25 cellular contexts compared by ENCODE assay signal in the genomic region with DNA sequence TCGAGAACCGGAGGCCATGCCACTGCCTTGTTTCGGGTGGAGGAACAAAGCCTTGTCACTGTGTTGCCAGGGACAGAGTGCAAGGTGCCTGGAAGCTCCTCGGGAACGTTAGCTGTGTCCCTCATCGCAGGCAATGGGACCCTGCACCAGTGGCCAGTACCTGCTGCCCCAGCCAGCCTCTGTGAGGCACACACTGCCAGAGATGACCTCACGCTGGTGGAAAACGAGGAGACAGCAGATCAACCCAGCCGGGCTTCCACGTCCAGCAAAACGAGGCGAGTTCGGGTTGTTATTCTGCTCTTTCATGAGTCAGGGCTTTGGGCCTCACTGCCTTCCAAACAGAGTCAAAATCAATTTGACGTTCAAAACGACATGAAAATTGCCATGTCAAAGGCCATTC.
A peak's percentile ranks its signal among the peaks of the same experiment; 100 is the strongest.
DNase-seq lines count a peak whose midpoint lies in the region; ATAC-seq, FAIRE-seq and TF ChIP-seq lines count a peak whose summit lies in the region.
"Had no signal": no experiment of that assay in that cellular context is flagged by ENCODE, and none has a peak within 500 bp of the region (broad histone marks: within the 10 kb centered on the region; RNA-seq: fewer than 3 reads in every experiment).

No MANE protein-coding gene starts in this region.

- WGBS in suprapubic skin: 69% methylated on average over 15 of the region's 15 CpGs

- H3K27me3 ChIP-seq in Peyer's patch (no peaks in the 10 kb centered on the region), suprapubic skin (no peaks in the 10 kb centered on the region)
- H3K27me3 ChIP-seq: breast epithelium, neural progenitor cell, testis had no signal

- FAIRE-seq in kidney (lab: Jason Lieb, UNC) (no peak), GM12892 (lab: Jason Lieb, UNC) (no peak)
- FAIRE-seq: D721Med, K562 had no signal

- no peak for ATAC-seq in activated CD4-positive, CD25-positive, alpha-beta regulatory T cell treated with anti-CD3 and anti-CD28 coated beads, Interleukin-2, amount 50 U/mL, for 24 hours
- ATAC-seq: activated CD8-positive, alpha-beta T cell treated with anti-CD3 and anti-CD28 coated beads for 36 hours; activated T-cell treated with anti-CD3 and anti-CD28 coated beads, Interleukin-2, amount 50 U/mL, for 4 hours; K562; left colon; stimulated activated effector memory CD8-positive, alpha-beta T cell treated with anti-CD3 and anti-CD28 coated beads, Interleukin-12 subunit alpha, Interleukin-12 subunit beta, amount 100 ng/mL, for 72 hours had no signal

- TF ChIP-seq POLR2A in Peyer's patch (IDR thresholded peaks at IDR 0.05): no peak
- no peak for TF ChIP-seq POLR2A in suprapubic skin (IDR thresholded peaks at IDR 0.05)
- no peak for TF ChIP-seq POLR2A in GM12892 (IDR thresholded peaks at IDR 0.05; ENCODE audit: low read depth, low read length)

- intact Hi-C loops in kidney (cut with DNase I): no loop called here

- H3K36me3 ChIP-seq in Peyer's patch (no peaks in the 10 kb centered on the region), kidney (ENCODE audit: control insufficient read depth in 1 of 2, insufficient read depth in 2 of 2, low read length in 2 of 2) (no peaks in the 10 kb centered on the region), suprapubic skin (no peaks in the 10 kb centered on the region)
- H3K36me3 ChIP-seq: breast epithelium, neural progenitor cell, WERI-Rb-1 had no signal

- no peak for TF ChIP-seq EP300 in suprapubic skin (IDR thresholded peaks at IDR 0.05)

- no peak for TF ChIP-seq CTCF in Peyer's patch (IDR thresholded peaks at IDR 0.05)
- no peak for TF ChIP-seq CTCF in kidney (IDR thresholded peaks at IDR 0.05; ENCODE audit: borderline replicate concordance, extremely low read depth, insufficient read depth)
- TF ChIP-seq CTCF in suprapubic skin (IDR thresholded peaks at IDR 0.05): no peak

- H3K9ac ChIP-seq in kidney (ENCODE audit: low read length in 2 of 2): no peak overlapping the region
- H3K9ac ChIP-seq: neural progenitor cell had no signal

- H3K9me3 ChIP-seq in Peyer's patch (no peaks in the 10 kb centered on the region), kidney (ENCODE audit: control insufficient read depth in 1 of 2, low read length in 2 of 2) (peaks cover 0 to 6% of the 10 kb centered on the region in 2 donors), suprapubic skin (no peaks in the 10 kb centered on the region)
- H3K9me3 ChIP-seq: testis had no signal

- H3K4me3 ChIP-seq in Peyer's patch: no peak overlapping the region
- no peak overlapping the region for H3K4me3 ChIP-seq in kidney (ENCODE audit: low read length in 2 of 2)
- H3K4me3 ChIP-seq in suprapubic skin: no peak overlapping the region
- H3K4me3 ChIP-seq: breast epithelium, K562, neural progenitor cell, PC-9, testis had no signal

- peak; percentile 17 for DNase-seq in activated CD4-positive, CD25-positive, alpha-beta regulatory T cell treated with anti-CD3 and anti-CD28 coated beads, Interleukin-2, amount 50 U/mL, for 72 hours
- DNase-seq in Peyer's patch (peak in 2 of 3 donors; percentile 27 to 28), kidney (peak; percentile 69), suprapubic skin (ENCODE audit: low spot score in 2 of 2) (peak; percentile 55 to 77), ACHN (no peak), GM12892 (ENCODE audit: insufficient read length) (no peak)
- DNase-seq in effector CD4-positive, alpha-beta T cell: no peak
- DNase-seq: activated CD8-positive, alpha-beta T cell treated with anti-CD3 and anti-CD28 coated beads for 36 hours; activated T-cell treated with anti-CD3 and anti-CD28 coated beads, Interleukin-2, amount 50 U/mL, for 4 hours; left colon; NCI-H1694; NCI-H82; PC-9; T-helper 2 cell; testis; WERI-Rb-1 had no signal

- H3K4me1 ChIP-seq in Peyer's patch (no peaks in the 10 kb centered on the region), kidney (ENCODE audit: control insufficient read depth in 1 of 2, insufficient read depth in 1 of 2, low read depth in 1 of 2, low read length in 2 of 2) (peaks cover 0 to 3% of the 10 kb centered on the region in 2 donors), suprapubic skin (peaks cover 18% of the 10 kb centered on the region)
- H3K4me1 ChIP-seq: breast epithelium, neural progenitor cell, testis had no signal

- in situ Hi-C loops in ACHN (cut with HindIII; ENCODE audit: low pct_ligation_motif_present, low pct_unique_long_range_greater_than_20kb, low sequenced_read_pairs): no loop called here

- H3K27ac ChIP-seq in Peyer's patch: no peak overlapping the region
- H3K27ac ChIP-seq in kidney (ENCODE audit: low read depth in 2 of 2, low read length in 2 of 2): no peak overlapping the region
- H3K27ac ChIP-seq in suprapubic skin: peak overlapping the region; percentile 29
- H3K27ac ChIP-seq: 22Rv1, C4-2B, epithelial cell of prostate, neural progenitor cell, PC-9, testis, WERI-Rb-1 had no signal

Comparison
In these comparisons a context has a peak if more than half of its experiments do, and no peak if none do; other contexts are left out.
1. DNase-seq: peak in activated CD4-positive, CD25-positive, alpha-beta regulatory T cell treated with anti-CD3 and anti-CD28 coated beads, Interleukin-2, amount 50 U/mL, for 72 hours (single experiment), Peyer's patch (2 of 3), kidney (single experiment) and suprapubic skin (2 of 2); none in effector CD4-positive, alpha-beta T cell (single experiment), ACHN (single experiment) and GM12892 (single experiment).